9 cellular contexts compared by ENCODE assay signal in the genomic region with DNA sequence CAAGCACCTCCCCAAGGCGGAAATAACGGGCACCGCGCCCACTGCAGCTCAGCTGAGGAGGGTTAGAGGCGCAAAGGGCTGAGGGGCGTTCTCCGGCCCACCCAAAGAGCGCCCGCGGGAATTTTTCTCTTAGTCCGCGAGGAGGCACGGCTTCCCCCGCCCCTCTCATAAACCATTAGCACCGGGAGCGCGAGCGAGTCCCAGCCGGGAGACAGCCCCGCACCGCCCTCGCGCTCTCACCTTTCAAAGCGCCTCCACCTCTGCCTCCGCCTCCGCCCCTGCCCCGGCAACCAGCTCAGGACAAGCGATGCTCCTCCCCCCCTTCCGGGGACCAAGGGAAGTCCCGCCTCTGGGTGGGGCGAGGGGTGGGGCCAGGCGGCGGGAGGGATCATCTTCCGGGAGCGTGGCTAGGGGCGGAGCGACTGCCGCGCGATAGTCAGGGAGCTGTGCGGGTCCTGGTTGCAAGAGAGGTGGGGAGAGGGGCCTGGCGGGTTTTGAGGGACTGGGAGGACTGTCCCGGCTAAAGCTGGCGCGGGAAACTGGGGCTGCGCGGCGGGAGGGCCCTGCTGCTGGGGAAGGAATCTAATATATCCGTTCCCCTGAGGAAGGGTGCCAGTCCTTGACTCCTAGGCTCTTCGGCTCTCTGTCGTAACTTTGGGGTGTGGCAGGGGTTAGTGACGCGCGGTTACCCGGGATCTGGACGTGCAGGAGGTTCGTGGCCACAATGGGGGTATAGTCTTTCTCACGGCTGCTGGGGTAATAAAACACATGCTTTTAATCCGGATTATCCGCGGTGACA. TPM values are rescaled to one million over a fixed set of nuclear protein-coding genes. Genes with fewer than 3 reads are reported as not detected.
DNase-seq lines count a peak whose midpoint lies in the region; ATAC-seq, FAIRE-seq and TF ChIP-seq lines count a peak whose summit lies in the region.
"Had no signal": no experiment of that assay in that cellular context is flagged by ENCODE, and none has a peak within 500 bp of the region (broad histone marks: within the 10 kb centered on the region; RNA-seq: fewer than 3 reads in every experiment).

A gene (minus strand): TSS at position 309 of the 799 bp plus-strand sequence. CDS start 5,165 bp downstream, outside the sequence.
A gene (plus strand): TSS at position 410 of the 799 bp plus-strand sequence. CDS start 637 bp downstream, outside the sequence.

- intact Hi-C loops in colonic mucosa (cut with DNase I), result loop anchor here (10.0 kb wide), 2 partner anchors 465 to 545 kb away; a partner anchor contains a TSS

- H3K9me3 ChIP-seq in BE2C (no peaks in the 10 kb centered on the region), colonic mucosa (no peaks in the 10 kb centered on the region)

- ATAC-seq in HG03442 (IDR thresholded peaks at IDR 0.05; ENCODE audit: unreplicated experiment), result peak; percentile 89

- H3K4me3 ChIP-seq in BE2C (ENCODE audit: low read depth, low read length), result peak within 1 kb of the TSS; percentile 91
- peak within 1 kb of the TSS; percentile 85 for H3K4me3 ChIP-seq in colonic mucosa

- H3K9ac ChIP-seq in colonic mucosa (ENCODE audit: low read depth in 2 of 2, low read length in 2 of 2), result peak within 1 kb of the TSS; percentile 88 to 93

- H3K4me1 ChIP-seq in BE2C (peaks cover 10% of the 10 kb centered on the region), colonic mucosa (no peaks in the 10 kb centered on the region)

- peak within 1 kb of the TSS; percentile 86 for H3K27ac ChIP-seq in colonic mucosa

- FAIRE-seq in GM19239 (lab: Jason Lieb, UNC), result peak; percentile 92
- FAIRE-seq: colon had no signal

- H3K36me3 ChIP-seq in BE2C (no peaks in the 10 kb centered on the region), colonic mucosa (no peaks in the 10 kb centered on the region)

- no peak for TF ChIP-seq CTCF in BE2C (IDR thresholded peaks at IDR 0.05; ENCODE audit: low read depth, low read length)
- no peak for TF ChIP-seq CTCF in colonic mucosa (IDR thresholded peaks at IDR 0.05)

- H3K27me3 ChIP-seq in BE2C, result no peaks in the 10 kb centered on the region
- no peaks in the 10 kb centered on the region for H3K27me3 ChIP-seq in colonic mucosa

- DNase-seq in BE2C, result peak; percentile 99
- DNase-seq in GM19239 (ENCODE audit: insufficient read length, low spot score), result peak; percentile 75
- DNase-seq in NCI-H510A treated with DMSO at 0.1 percent for 48 hours (lab: John Stamatoyannopoulos, UW), result peak; percentile 71
- DNase-seq in activated CD4-positive, alpha-beta T cell treated with anti-CD3 and anti-CD28 coated beads for 4 hours, result peak; percentile 99
- DNase-seq in colonic mucosa, result peak; percentile 99
- peak; percentile 99 for DNase-seq in left kidney (ENCODE audit: low read depth, low spot score)
- peak; percentile 98 for DNase-seq in stimulated activated CD4-positive, alpha-beta T cell treated with anti-CD3 and anti-CD28 coated beads, Interleukin-1b, Interleukin-23, amount 100 ng/mL, for 48 hours

RNA-seq across cellular contexts. Expression of the first gene that starts in this region (rescaled TPM):
- polyA plus RNA-seq in BE2C (2012; ENCODE audit: insufficient read depth, insufficient read length, low read depth), result 25.6 TPM
- total RNA-seq in colonic mucosa, result 10 to 100 TPM; 11.6 to 20.4 TPM

RNA-seq across cellular contexts. Expression of the second gene that starts in this region (rescaled TPM):
- polyA plus RNA-seq in BE2C (2012; ENCODE audit: insufficient read depth, insufficient read length, low read depth), result 15.4 TPM
- total RNA-seq in colonic mucosa, result 10 to 100 TPM in 1 of 2 donors, 1 to 10 TPM in 1; 8.0 to 10.9 TPM

Comparison
In these comparisons a context has a peak if more than half of its experiments do, and no peak if none do; other contexts are left out.
1. Peak in every context shown above with its lines: DNase-seq, ATAC-seq, H3K4me3 ChIP-seq and H3K27ac ChIP-seq.